1 cellular context compared by ENCODE assay signal in the genomic region with DNA sequence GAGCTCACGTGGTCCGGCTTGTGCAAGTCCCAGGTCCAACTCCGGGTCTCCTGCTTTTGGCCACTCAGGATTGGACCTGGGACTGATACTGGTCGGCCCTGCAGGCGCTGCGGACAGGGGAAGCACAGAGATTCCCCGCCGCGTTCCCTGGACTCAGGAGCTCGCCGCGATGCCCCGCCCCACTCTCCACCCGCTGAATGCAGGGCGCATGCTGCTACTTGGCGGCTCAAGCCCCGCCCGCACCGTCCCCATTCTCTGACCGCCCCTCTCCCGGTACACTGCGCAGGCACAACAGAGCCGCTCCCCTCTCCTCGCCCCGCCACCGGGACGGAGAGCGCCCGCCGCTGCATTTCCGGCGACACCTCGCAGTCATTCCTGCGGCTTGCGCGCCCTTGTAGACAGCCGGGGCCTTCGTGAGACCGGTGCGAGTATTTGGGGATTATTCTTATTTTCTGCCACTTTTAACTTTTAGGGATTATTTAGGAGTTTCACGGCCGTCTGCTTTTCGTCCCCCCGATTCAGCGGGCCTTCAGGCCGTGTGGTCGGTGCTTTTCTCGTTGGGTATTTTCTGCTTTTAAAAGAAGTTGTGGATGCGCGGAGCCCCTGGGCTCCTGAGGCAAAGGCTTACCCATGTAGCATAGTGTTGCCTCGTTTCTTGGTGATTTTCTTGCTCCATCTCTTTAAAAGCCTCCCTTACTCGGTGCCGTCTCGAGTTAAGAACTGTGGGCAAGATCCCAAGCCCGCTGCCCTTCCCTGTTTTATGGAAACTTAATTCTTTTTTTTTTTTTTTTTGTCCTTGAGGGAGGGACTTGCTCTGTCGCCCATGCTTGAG.
TF ChIP-seq lines count a peak whose summit lies in the region.

A gene (plus strand): TSS at position 251 of the 832 bp plus-strand sequence. CDS start 1,544 bp downstream, outside the sequence.

TF ChIP-seq in HepG2, 621 proteins besides CTCF, POLR2A, EP300 and RAD21 (continued from another document and continues in another):
- TF ChIP-seq, protein P1, sequence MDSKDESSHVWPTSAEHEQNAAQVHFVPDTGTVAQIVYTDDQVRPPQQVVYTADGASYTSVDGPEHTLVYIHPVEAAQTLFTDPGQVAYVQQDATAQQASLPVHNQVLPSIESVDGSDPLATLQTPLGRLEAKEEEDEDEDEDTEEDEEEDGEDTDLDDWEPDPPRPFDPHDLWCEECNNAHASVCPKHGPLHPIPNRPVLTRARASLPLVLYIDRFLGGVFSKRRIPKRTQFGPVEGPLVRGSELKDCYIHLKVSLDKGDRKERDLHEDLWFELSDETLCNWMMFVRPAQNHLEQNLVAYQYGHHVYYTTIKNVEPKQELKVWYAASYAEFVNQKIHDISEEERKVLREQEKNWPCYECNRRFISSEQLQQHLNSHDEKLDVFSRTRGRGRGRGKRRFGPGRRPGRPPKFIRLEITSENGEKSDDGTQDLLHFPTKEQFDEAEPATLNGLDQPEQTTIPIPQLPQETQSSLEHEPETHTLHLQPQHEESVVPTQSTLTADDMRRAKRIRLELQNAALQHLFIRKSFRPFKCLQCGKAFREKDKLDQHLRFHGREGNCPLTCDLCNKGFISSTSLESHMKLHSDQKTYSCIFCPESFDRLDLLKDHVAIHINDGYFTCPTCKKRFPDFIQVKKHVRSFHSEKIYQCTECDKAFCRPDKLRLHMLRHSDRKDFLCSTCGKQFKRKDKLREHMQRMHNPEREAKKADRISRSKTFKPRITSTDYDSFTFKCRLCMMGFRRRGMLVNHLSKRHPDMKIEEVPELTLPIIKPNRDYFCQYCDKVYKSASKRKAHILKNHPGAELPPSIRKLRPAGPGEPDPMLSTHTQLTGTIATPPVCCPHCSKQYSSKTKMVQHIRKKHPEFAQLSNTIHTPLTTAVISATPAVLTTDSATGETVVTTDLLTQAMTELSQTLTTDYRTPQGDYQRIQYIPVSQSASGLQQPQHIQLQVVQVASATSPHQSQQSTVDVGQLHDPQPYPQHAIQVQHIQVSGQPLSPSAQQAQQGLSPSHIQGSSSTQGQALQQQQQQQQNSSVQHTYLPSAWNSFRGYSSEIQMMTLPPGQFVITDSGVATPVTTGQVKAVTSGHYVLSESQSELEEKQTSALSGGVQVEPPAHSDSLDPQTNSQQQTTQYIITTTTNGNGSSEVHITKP (CRISPR knock-in tag; IDR thresholded peaks at IDR 0.05; ENCODE audit: low read depth): peak; percentile 82
- peak; percentile 54 for TF ChIP-seq ZNF329 (CRISPR knock-in tag; IDR thresholded peaks at IDR 0.05; ENCODE audit: low read depth)
- TF ChIP-seq ZNF44 (CRISPR knock-in tag; IDR thresholded peaks at IDR 0.05): 0 out of 2 replicates have a peak, but pooled peaks have one; percentile 41
- TF ChIP-seq NCOA5 (CRISPR knock-in tag; IDR thresholded peaks at IDR 0.05): no peak
- TF ChIP-seq ZNF850 (CRISPR knock-in tag; conservative IDR thresholded peaks at IDR 0.05): no peak
- TF ChIP-seq ZSCAN9 (CRISPR knock-in tag; IDR thresholded peaks at IDR 0.05; ENCODE audit: borderline replicate concordance): peak; percentile 89; the same call in 1 of the 2 replicates
- TF ChIP-seq SMARCE1 (IDR thresholded peaks at IDR 0.05; ENCODE audit: borderline replicate concordance): no peak
- no peak for TF ChIP-seq IKZF4 (CRISPR knock-in tag; IDR thresholded peaks at IDR 0.05; ENCODE audit: borderline replicate concordance, low read depth, not compliant biosample characterization)
- TF ChIP-seq, protein P2, sequence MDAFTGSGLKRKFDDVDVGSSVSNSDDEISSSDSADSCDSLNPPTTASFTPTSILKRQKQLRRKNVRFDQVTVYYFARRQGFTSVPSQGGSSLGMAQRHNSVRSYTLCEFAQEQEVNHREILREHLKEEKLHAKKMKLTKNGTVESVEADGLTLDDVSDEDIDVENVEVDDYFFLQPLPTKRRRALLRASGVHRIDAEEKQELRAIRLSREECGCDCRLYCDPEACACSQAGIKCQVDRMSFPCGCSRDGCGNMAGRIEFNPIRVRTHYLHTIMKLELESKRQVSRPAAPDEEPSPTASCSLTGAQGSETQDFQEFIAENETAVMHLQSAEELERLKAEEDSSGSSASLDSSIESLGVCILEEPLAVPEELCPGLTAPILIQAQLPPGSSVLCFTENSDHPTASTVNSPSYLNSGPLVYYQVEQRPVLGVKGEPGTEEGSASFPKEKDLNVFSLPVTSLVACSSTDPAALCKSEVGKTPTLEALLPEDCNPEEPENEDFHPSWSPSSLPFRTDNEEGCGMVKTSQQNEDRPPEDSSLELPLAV (CRISPR knock-in tag; conservative IDR thresholded peaks at IDR 0.05; ENCODE audit: low read depth): no peak
- no peak; the same call in none of the 2 replicates for TF ChIP-seq MTF2 (CRISPR knock-in tag; IDR thresholded peaks at IDR 0.05; ENCODE audit: borderline replicate concordance)
- peak; percentile 86 for TF ChIP-seq ATF7-NPFF (CRISPR knock-in tag; IDR thresholded peaks at IDR 0.05; ENCODE audit: low read depth)
- TF ChIP-seq ZNF619 (CRISPR knock-in tag; IDR thresholded peaks at IDR 0.05): peak; percentile 98; the same call in 1 of the 2 replicates
- 0 out of 2 replicates have a peak, but pooled peaks have one; percentile 54 for TF ChIP-seq ZNF720 (CRISPR knock-in tag; IDR thresholded peaks at IDR 0.05)
- TF ChIP-seq, protein P3, sequence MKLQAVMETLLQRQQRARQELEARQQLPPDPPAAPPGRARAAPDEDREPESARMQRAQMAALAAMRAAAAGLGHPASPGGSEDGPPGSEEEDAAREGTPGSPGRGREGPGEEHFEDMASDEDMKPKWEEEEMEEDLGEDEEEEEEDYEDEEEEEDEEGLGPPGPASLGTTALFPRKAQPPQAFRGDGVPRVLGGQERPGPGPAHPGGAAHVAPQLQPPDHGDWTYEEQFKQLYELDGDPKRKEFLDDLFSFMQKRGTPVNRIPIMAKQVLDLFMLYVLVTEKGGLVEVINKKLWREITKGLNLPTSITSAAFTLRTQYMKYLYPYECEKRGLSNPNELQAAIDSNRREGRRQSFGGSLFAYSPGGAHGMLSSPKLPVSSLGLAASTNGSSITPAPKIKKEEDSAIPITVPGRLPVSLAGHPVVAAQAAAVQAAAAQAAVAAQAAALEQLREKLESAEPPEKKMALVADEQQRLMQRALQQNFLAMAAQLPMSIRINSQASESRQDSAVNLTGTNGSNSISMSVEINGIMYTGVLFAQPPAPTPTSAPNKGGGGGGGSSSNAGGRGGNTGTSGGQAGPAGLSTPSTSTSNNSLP (IDR thresholded peaks at IDR 0.05; ENCODE audit: low read depth, low read length): peak; percentile 45; the same call in 1 of the 2 replicates
- TF ChIP-seq PHF20 (CRISPR knock-in tag; IDR thresholded peaks at IDR 0.05): peak; percentile 82
- peak; percentile 64 for TF ChIP-seq NFYC (CRISPR knock-in tag; IDR thresholded peaks at IDR 0.05)
- TF ChIP-seq, protein P4, sequence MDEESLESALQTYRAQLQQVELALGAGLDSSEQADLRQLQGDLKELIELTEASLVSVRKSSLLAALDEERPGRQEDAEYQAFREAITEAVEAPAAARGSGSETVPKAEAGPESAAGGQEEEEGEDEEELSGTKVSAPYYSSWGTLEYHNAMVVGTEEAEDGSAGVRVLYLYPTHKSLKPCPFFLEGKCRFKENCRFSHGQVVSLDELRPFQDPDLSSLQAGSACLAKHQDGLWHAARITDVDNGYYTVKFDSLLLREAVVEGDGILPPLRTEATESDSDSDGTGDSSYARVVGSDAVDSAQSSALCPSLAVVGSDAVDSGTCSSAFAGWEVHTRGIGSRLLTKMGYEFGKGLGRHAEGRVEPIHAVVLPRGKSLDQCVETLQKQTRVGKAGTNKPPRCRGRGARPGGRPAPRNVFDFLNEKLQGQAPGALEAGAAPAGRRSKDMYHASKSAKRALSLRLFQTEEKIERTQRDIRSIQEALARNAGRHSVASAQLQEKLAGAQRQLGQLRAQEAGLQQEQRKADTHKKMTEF (CRISPR knock-in tag; IDR thresholded peaks at IDR 0.05): peak; percentile 98
- peak; percentile 89 for TF ChIP-seq ZNF670 (CRISPR knock-in tag; IDR thresholded peaks at IDR 0.05; ENCODE audit: borderline replicate concordance)
- TF ChIP-seq ZNF883 (CRISPR knock-in tag; IDR thresholded peaks at IDR 0.05; ENCODE audit: not compliant biosample characterization): peak; percentile 93
- TF ChIP-seq, protein P5, sequence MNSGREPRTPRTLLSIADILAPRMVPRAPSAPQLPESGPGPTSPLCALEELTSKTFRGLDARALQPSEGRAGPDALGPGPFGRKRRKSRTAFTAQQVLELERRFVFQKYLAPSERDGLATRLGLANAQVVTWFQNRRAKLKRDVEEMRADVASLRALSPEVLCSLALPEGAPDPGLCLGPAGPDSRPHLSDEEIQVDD (CRISPR knock-in tag; IDR thresholded peaks at IDR 0.05; ENCODE audit: borderline replicate concordance): no peak
- no peak for TF ChIP-seq ATM (IDR thresholded peaks at IDR 0.05; ENCODE audit: borderline replicate concordance)
- peak; percentile 81; the same call in 1 of the 2 replicates for TF ChIP-seq ZNF780A (CRISPR knock-in tag; IDR thresholded peaks at IDR 0.05)
- TF ChIP-seq TCF7 (IDR thresholded peaks at IDR 0.05; ENCODE audit: low read depth): no peak
- TF ChIP-seq, protein P6, sequence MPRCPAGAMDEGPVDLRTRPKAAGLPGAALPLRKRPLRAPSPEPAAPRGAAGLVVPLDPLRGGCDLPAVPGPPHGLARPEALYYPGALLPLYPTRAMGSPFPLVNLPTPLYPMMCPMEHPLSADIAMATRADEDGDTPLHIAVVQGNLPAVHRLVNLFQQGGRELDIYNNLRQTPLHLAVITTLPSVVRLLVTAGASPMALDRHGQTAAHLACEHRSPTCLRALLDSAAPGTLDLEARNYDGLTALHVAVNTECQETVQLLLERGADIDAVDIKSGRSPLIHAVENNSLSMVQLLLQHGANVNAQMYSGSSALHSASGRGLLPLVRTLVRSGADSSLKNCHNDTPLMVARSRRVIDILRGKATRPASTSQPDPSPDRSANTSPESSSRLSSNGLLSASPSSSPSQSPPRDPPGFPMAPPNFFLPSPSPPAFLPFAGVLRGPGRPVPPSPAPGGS (CRISPR knock-in tag; IDR thresholded peaks at IDR 0.05): peak; percentile 92
- TF ChIP-seq, protein P7, sequence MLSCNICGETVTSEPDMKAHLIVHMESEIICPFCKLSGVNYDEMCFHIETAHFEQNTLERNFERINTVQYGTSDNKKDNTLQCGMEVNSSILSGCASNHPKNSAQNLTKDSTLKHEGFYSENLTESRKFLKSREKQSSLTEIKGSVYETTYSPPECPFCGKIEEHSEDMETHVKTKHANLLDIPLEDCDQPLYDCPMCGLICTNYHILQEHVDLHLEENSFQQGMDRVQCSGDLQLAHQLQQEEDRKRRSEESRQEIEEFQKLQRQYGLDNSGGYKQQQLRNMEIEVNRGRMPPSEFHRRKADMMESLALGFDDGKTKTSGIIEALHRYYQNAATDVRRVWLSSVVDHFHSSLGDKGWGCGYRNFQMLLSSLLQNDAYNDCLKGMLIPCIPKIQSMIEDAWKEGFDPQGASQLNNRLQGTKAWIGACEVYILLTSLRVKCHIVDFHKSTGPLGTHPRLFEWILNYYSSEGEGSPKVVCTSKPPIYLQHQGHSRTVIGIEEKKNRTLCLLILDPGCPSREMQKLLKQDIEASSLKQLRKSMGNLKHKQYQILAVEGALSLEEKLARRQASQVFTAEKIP (CRISPR knock-in tag; IDR thresholded peaks at IDR 0.05; ENCODE audit: borderline replicate concordance): no peak
- no peak for TF ChIP-seq HMGA1 (CRISPR knock-in tag; conservative IDR thresholded peaks at IDR 0.05)
- peak; percentile 71 for TF ChIP-seq AGO1 (IDR thresholded peaks at IDR 0.05; ENCODE audit: low read depth, low read length, poor library complexity, severe bottlenecking)
- TF ChIP-seq ZNF205 (CRISPR knock-in tag; IDR thresholded peaks at IDR 0.05): peak; percentile 75; the same call in 1 of the 2 replicates
- TF ChIP-seq, protein P8, sequence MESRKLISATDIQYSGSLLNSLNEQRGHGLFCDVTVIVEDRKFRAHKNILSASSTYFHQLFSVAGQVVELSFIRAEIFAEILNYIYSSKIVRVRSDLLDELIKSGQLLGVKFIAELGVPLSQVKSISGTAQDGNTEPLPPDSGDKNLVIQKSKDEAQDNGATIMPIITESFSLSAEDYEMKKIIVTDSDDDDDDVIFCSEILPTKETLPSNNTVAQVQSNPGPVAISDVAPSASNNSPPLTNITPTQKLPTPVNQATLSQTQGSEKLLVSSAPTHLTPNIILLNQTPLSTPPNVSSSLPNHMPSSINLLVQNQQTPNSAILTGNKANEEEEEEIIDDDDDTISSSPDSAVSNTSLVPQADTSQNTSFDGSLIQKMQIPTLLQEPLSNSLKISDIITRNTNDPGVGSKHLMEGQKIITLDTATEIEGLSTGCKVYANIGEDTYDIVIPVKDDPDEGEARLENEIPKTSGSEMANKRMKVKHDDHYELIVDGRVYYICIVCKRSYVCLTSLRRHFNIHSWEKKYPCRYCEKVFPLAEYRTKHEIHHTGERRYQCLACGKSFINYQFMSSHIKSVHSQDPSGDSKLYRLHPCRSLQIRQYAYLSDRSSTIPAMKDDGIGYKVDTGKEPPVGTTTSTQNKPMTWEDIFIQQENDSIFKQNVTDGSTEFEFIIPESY (CRISPR knock-in tag; IDR thresholded peaks at IDR 0.05): no peak; the same call in 1 of the 2 replicates
- TF ChIP-seq ZNF781 (CRISPR knock-in tag; IDR thresholded peaks at IDR 0.05; ENCODE audit: borderline replicate concordance, not compliant biosample characterization): peak; percentile 90
- no peak for TF ChIP-seq IKZF1 (IDR thresholded peaks at IDR 0.05)
- TF ChIP-seq, protein P9, sequence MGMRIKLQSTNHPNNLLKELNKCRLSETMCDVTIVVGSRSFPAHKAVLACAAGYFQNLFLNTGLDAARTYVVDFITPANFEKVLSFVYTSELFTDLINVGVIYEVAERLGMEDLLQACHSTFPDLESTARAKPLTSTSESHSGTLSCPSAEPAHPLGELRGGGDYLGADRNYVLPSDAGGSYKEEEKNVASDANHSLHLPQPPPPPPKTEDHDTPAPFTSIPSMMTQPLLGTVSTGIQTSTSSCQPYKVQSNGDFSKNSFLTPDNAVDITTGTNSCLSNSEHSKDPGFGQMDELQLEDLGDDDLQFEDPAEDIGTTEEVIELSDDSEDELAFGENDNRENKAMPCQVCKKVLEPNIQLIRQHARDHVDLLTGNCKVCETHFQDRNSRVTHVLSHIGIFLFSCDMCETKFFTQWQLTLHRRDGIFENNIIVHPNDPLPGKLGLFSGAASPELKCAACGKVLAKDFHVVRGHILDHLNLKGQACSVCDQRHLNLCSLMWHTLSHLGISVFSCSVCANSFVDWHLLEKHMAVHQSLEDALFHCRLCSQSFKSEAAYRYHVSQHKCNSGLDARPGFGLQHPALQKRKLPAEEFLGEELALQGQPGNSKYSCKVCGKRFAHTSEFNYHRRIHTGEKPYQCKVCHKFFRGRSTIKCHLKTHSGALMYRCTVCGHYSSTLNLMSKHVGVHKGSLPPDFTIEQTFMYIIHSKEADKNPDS (CRISPR knock-in tag; IDR thresholded peaks at IDR 0.05): no peak
- TF ChIP-seq, protein P10, sequence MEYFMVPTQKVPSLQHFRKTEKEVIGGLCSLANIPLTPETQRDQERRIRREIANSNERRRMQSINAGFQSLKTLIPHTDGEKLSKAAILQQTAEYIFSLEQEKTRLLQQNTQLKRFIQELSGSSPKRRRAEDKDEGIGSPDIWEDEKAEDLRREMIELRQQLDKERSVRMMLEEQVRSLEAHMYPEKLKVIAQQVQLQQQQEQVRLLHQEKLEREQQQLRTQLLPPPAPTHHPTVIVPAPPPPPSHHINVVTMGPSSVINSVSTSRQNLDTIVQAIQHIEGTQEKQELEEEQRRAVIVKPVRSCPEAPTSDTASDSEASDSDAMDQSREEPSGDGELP (IDR thresholded peaks at IDR 0.05; ENCODE audit: borderline replicate concordance, low read depth): no peak; the same call in 1 of the 2 replicates
- TF ChIP-seq RBFOX2 (IDR thresholded peaks at IDR 0.05; ENCODE audit: low read depth, low read length): peak; percentile 96
- TF ChIP-seq ZNF878 (CRISPR knock-in tag; IDR thresholded peaks at IDR 0.05): peak; percentile 97
